In genomic region chr15:75927601-75928000, GRCh38 we compare ENCODE assay signal across 22 cellular contexts.
"Had no signal": no experiment of that assay in that cellular context is flagged by ENCODE, and none has a peak within 500 bp of the region (broad histone marks: within the 10 kb centered on the region; RNA-seq: fewer than 3 reads in every experiment).

No MANE protein-coding gene starts in this region.

- H3K27ac ChIP-seq: heart right ventricle, pancreas, psoas muscle, right atrium auricular region, spleen, vagina had no signal

- H3K4me3 Mint-ChIP-seq: activated naive CD8-positive, alpha-beta T cell treated with anti-CD3 and anti-CD28 coated beads, Interleukin-2, amount 10 ng/mL, durations not matched to agents 7 days and 5 days; activated T-cell treated with anti-CD3 and anti-CD28 coated beads, Interleukin-2, amount 50 U/mL, for 4 hours; brain; dendritic cell treated with granulocyte-macrophage colony-stimulating factor and Interleukin-4, amounts not matched to agents 40 ng/mL and 50 ng/mL, for 4 days; nephron progenitor cell had no signal

- H3K4me1 Mint-ChIP-seq: nephron progenitor cell had no signal

- H3K27me3 Mint-ChIP-seq: activated naive CD8-positive, alpha-beta T cell treated with anti-CD3 and anti-CD28 coated beads, Interleukin-2, amount 10 ng/mL, durations not matched to agents 7 days and 5 days; brain; dendritic cell treated with granulocyte-macrophage colony-stimulating factor and Interleukin-4, amounts not matched to agents 40 ng/mL and 50 ng/mL, for 4 days had no signal

- H3K27me3 ChIP-seq: heart right ventricle, pancreas, right atrium auricular region, spleen, vagina had no signal

- H3K4me1 ChIP-seq: pancreas had no signal

- ATAC-seq: activated T-cell treated with anti-CD3 and anti-CD28 coated beads, Interleukin-2, amount 50 U/mL, for 4 hours; heart right ventricle; left cardiac atrium; mucosa of descending colon; pancreas; psoas muscle had no signal

- H3K9me3 ChIP-seq: heart right ventricle, mucosa of descending colon, pancreas, psoas muscle, right atrium auricular region, spleen, vagina had no signal

- H3K36me3 ChIP-seq: pancreas had no signal

- H3K4me3 ChIP-seq: heart right ventricle, mucosa of descending colon, pancreas, psoas muscle, right atrium auricular region, spleen, vagina had no signal

- DNase-seq: activated CD8-positive, alpha-beta memory T cell treated with anti-CD3 and anti-CD28 coated beads, Interleukin-2, amount 50 U/mL, for 48 hours; activated naive CD4-positive, alpha-beta T cell treated with Interleukin-2 at 50 U/mL for 16 hours; activated naive CD8-positive, alpha-beta T cell treated with anti-CD3 and anti-CD28 coated beads, Interleukin-2, amount 10 ng/mL, durations not matched to agents 7 days and 5 days; activated T-cell treated with anti-CD3 and anti-CD28 coated beads, Interleukin-2, amount 50 U/mL, for 4 hours; amygdala; effector CD4-positive, alpha-beta T cell; foreskin fibroblast; heart right ventricle; islet precursor cell; left cardiac atrium; mesenchymal stem cell; mucosa of descending colon; nephron progenitor cell; pancreas; psoas muscle; spleen; stimulated activated CD4-positive, alpha-beta T cell treated with anti-CD3 and anti-CD28 coated beads, Interleukin-4, amount 100 ng/mL, for 4 hours; trophoblast cell had no signal

- H3K9me3 Mint-ChIP-seq: activated naive CD8-positive, alpha-beta T cell treated with anti-CD3 and anti-CD28 coated beads, Interleukin-2, amount 10 ng/mL, durations not matched to agents 7 days and 5 days; activated T-cell treated with anti-CD3 and anti-CD28 coated beads, Interleukin-2, amount 50 U/mL, for 4 hours; brain; dendritic cell treated with granulocyte-macrophage colony-stimulating factor and Interleukin-4, amounts not matched to agents 40 ng/mL and 50 ng/mL, for 4 days; nephron progenitor cell had no signal

- H3K27ac Mint-ChIP-seq: dendritic cell treated with granulocyte-macrophage colony-stimulating factor and Interleukin-4, amounts not matched to agents 40 ng/mL and 50 ng/mL, for 4 days had no signal
